ENCODE assay signal across 21 cellular contexts in genomic region chr12:51686727-51687126, GRCh38.
DNase-seq lines count a peak whose midpoint lies in the region; ATAC-seq and TF ChIP-seq lines count a peak whose summit lies in the region.
"Had no signal": no experiment of that assay in that cellular context is flagged by ENCODE, and none has a peak within 500 bp of the region (broad histone marks: within the 10 kb centered on the region; RNA-seq: fewer than 3 reads in every experiment).

No MANE protein-coding gene starts in this region.

- H3K23ac ChIP-seq in IMR-90 (ENCODE audit: low read depth, low read length) = no peak overlapping the region

- H3K56ac ChIP-seq in IMR-90 (ENCODE audit: extremely low read depth, insufficient read depth, low read length) = no peak overlapping the region

- no peak overlapping the region for H2AK9ac ChIP-seq in IMR-90 (replicated peaks; ENCODE audit: low read depth, low read length, poor library complexity)

- 0 out of 2 replicates have a peak overlapping the region, but pooled peaks have one; percentile 8 for H3K14ac ChIP-seq in IMR-90 (replicated peaks; ENCODE audit: low read depth, low read length)

- H3K9me1 ChIP-seq in IMR-90 (ENCODE audit: insufficient read depth, low read length) = peaks cover 4% of the 10 kb centered on the region; the same call in 1 of the 2 replicates

- peak overlapping the region; percentile 21; the same call in 1 of the 2 replicates for H2AK5ac ChIP-seq in IMR-90 (ENCODE audit: low read depth, low read length)

- H3K4ac ChIP-seq in IMR-90 (ENCODE audit: low read depth, low read length) = 0 out of 2 replicates have a peak overlapping the region, but pooled peaks have one; percentile 39

- intact Hi-C loops in IMR-90 (cut with micrococcal nuclease) = loop anchor here (10.0 kb wide), 1 partner anchor 262 kb away; the partner anchor contains the start of gene SLC4A8

- ATAC-seq in IMR-90 (ENCODE audit: low read depth) (peak; percentile 71), GM18909 (IDR thresholded peaks at IDR 0.05; ENCODE audit: poor library complexity, unreplicated experiment) (no peak), GM21576 (IDR thresholded peaks at IDR 0.05; ENCODE audit: unreplicated experiment) (no peak)
- ATAC-seq: activated CD4-positive, alpha-beta T cell treated with anti-CD3 and anti-CD28 coated beads for 36 hours; activated CD8-positive, alpha-beta memory T cell treated with anti-CD3 and anti-CD28 coated beads, Interleukin-2, amount 10 ng/mL, durations not matched to agents 7 days and 5 days; left cardiac atrium; right cardiac atrium had no signal

- no peaks in the 10 kb centered on the region for H4K20me1 ChIP-seq in IMR-90 (ENCODE audit: insufficient read depth, low read length)

- H4K8ac ChIP-seq in IMR-90 (ENCODE audit: low read depth in 2 of 2, low read length in 2 of 2) = no peak overlapping the region

- peaks cover 0 to 22% of the 10 kb centered on the region in 2 experiments; a peak in 3 of 4 replicates for H3K79me1 ChIP-seq in IMR-90 (ENCODE audit: low read depth in 1 of 2, low read length in 2 of 2)

- H3K27me3 Mint-ChIP-seq in chondrocyte (ENCODE audit: low read depth) = no peaks in the 10 kb centered on the region

- WGBS in IMR-90 (ENCODE audit: extremely low coverage in 2 of 2, insufficient read length in 1 of 2), 2 experiments = no CpG with 5 or more reads among the region's 1 CpG
- 75 to 89% methylated on average over 1 of the region's 1 CpG for WGBS in mesodermal cell (ENCODE audit: insufficient coverage in 2 of 2), 2 experiments

- peak overlapping the region; percentile 17 for H2BK5ac ChIP-seq in IMR-90 (ENCODE audit: low read depth, low read length, poor library complexity, severe bottlenecking)

- DNase-seq in AG08395 (ENCODE audit: low spot score) (peak; percentile 21), IMR-90 (peak; percentile 42), chondrocyte (ENCODE audit: low spot score) (no peak), RPMI8226 (no peak)
- no peak for DNase-seq in stimulated activated CD4-positive, alpha-beta T cell treated with anti-CD3 and anti-CD28 coated beads, Interleukin-15, amount 100 ng/mL, for 24 hours
- DNase-seq: activated CD4-positive, alpha-beta T cell treated with anti-CD3 and anti-CD28 coated beads for 36 hours; activated CD8-positive, alpha-beta memory T cell treated with anti-CD3 and anti-CD28 coated beads, Interleukin-2, amount 10 ng/mL, durations not matched to agents 7 days and 5 days; caudate nucleus; effector CD8-positive, alpha-beta T cell; hypothalamus; left cardiac atrium; MG63; Peyer's patch; right cardiac atrium; stimulated activated CD4-positive, alpha-beta T cell treated with anti-CD3 and anti-CD28 coated beads, Interleukin-1b, Interleukin-23, amount 100 ng/mL, for 48 hours; upper lobe of left lung had no signal

- no peak overlapping the region; the same call in 1 of the 2 replicates for H3K4me2 ChIP-seq in IMR-90 (ENCODE audit: low read depth, low read length)

- H3K4me3 Mint-ChIP-seq in chondrocyte (ENCODE audit: unreplicated experiment) = no peak overlapping the region
- H3K4me3 Mint-ChIP-seq: activated CD4-positive, alpha-beta T cell treated with anti-CD3 and anti-CD28 coated beads for 36 hours; activated CD8-positive, alpha-beta memory T cell treated with anti-CD3 and anti-CD28 coated beads, Interleukin-2, amount 10 ng/mL, durations not matched to agents 7 days and 5 days; stimulated activated naive CD8-positive, alpha-beta T cell treated with anti-CD3 and anti-CD28 coated beads, Interleukin-15, Interleukin-2, amounts not matched to agents 100 ng/mL and 50 ng/mL, for 24 hours had no signal

- H2BK120ac ChIP-seq in IMR-90 (ENCODE audit: low read depth, low read length) = peak overlapping the region; percentile 32; the same call in 1 of the 2 replicates

- no peak overlapping the region for H4K5ac ChIP-seq in IMR-90 (ENCODE audit: low read depth, low read length)

- H3K4me1 Mint-ChIP-seq in chondrocyte (ENCODE audit: low read depth) = peaks cover 52% of the 10 kb centered on the region

- H3K36me3 Mint-ChIP-seq in chondrocyte (ENCODE audit: low read depth) = no peaks in the 10 kb centered on the region
- H3K36me3 Mint-ChIP-seq: activated CD8-positive, alpha-beta memory T cell treated with anti-CD3 and anti-CD28 coated beads, Interleukin-2, amount 10 ng/mL, durations not matched to agents 7 days and 5 days had no signal

- H3K4me3 ChIP-seq in IMR-90 (ENCODE audit: insufficient read depth, low read depth, low read length) = no peak overlapping the region
- H3K4me3 ChIP-seq in mesodermal cell (ENCODE audit: extremely low read depth, insufficient read depth, low read length, poor library complexity, severe bottlenecking) = no peak overlapping the region
- H3K4me3 ChIP-seq: MG63, Peyer's patch, upper lobe of left lung had no signal

- H3K4me1 ChIP-seq in IMR-90 (ENCODE audit: control insufficient read depth, insufficient read depth, low read length) (peaks cover 4% of the 10 kb centered on the region; the same call in 1 of the 2 replicates), mesodermal cell (ENCODE audit: control insufficient read depth, insufficient read depth, low read length, poor library complexity, severe bottlenecking) (peaks cover 18% of the 10 kb centered on the region)
- H3K4me1 ChIP-seq: Peyer's patch had no signal

- dilution Hi-C loops in IMR-90 (cut with HindIII; ENCODE audit: low sequenced_read_pairs, unreplicated experiment) = no loop called here

- 0 out of 3 replicates have a peak overlapping the region, but pooled peaks have one; percentile 21 for H2BK15ac ChIP-seq in IMR-90 (ENCODE audit: low read depth, low read length)

- peak overlapping the region; percentile 86 for H3K27ac Mint-ChIP-seq in chondrocyte (ENCODE audit: unreplicated experiment)
- H3K27ac Mint-ChIP-seq: activated CD4-positive, alpha-beta T cell treated with anti-CD3 and anti-CD28 coated beads for 36 hours; activated CD8-positive, alpha-beta memory T cell treated with anti-CD3 and anti-CD28 coated beads, Interleukin-2, amount 10 ng/mL, durations not matched to agents 7 days and 5 days; activated T-helper 2 cell treated with anti-CD3 and anti-CD28 coated beads, Interferon-gamma antibody, Interleukin-2, Interleukin-4, amounts not matched to agents 10 μg/mL and 5 μg/mL and 100 μg/mL, durations not matched to agents 14 hours and 24 hours and 36 hours; stimulated activated naive CD8-positive, alpha-beta T cell treated with anti-CD3 and anti-CD28 coated beads, Interleukin-15, Interleukin-2, amounts not matched to agents 100 ng/mL and 50 ng/mL, for 24 hours had no signal

- H3K27ac ChIP-seq in IMR-90 (ENCODE audit: insufficient read depth, low read length) (no peak overlapping the region), mesodermal cell (ENCODE audit: low read depth, low read length, severe bottlenecking) (peak overlapping the region; percentile 59)
- H3K27ac ChIP-seq: Peyer's patch, upper lobe of left lung had no signal

- H4K91ac ChIP-seq in IMR-90 (ENCODE audit: insufficient read depth, low read depth, low read length) = no peak overlapping the region

- no peaks in the 10 kb centered on the region for H3K9me3 ChIP-seq in IMR-90 (ENCODE audit: control insufficient read depth, insufficient read depth, low read length)
- H3K9me3 ChIP-seq in mesodermal cell (ENCODE audit: control insufficient read depth, low read length) = no peaks in the 10 kb centered on the region
- H3K9me3 ChIP-seq: MG63, Peyer's patch, upper lobe of left lung had no signal

- CTCF ChIA-PET in IMR-90 (lab: Yijun Ruan, JAX) = no interaction called here

- no peak overlapping the region for H2BK20ac ChIP-seq in IMR-90 (ENCODE audit: low read depth, low read length)

- TF ChIP-seq CTCF in IMR-90 (conservative IDR thresholded peaks at IDR 0.05; ENCODE audit: low read depth, low read length) = no peak
- TF ChIP-seq CTCF in chondrocyte (IDR thresholded peaks at IDR 0.05) = no peak

- H3K9me3 Mint-ChIP-seq in chondrocyte (ENCODE audit: low read depth) = no peaks in the 10 kb centered on the region
- H3K9me3 Mint-ChIP-seq: activated T-helper 2 cell treated with anti-CD3 and anti-CD28 coated beads, Interferon-gamma antibody, Interleukin-2, Interleukin-4, amounts not matched to agents 10 μg/mL and 5 μg/mL and 100 μg/mL, durations not matched to agents 14 hours and 24 hours and 36 hours; stimulated activated naive CD8-positive, alpha-beta T cell treated with anti-CD3 and anti-CD28 coated beads, Interleukin-15, Interleukin-2, amounts not matched to agents 100 ng/mL and 50 ng/mL, for 24 hours had no signal

- no peak overlapping the region for H3K18ac ChIP-seq in IMR-90 (ENCODE audit: low read depth, low read length)

- POLR2A ChIA-PET in IMR-90 (lab: Charles Lee; ENCODE audit: unreplicated experiment) = no interaction called here

- H3K27me3 ChIP-seq in IMR-90 (ENCODE audit: control insufficient read depth, insufficient read depth, low read length) = no peaks in the 10 kb centered on the region
- H3K27me3 ChIP-seq: MG63, Peyer's patch, upper lobe of left lung had no signal

- H3K36me3 ChIP-seq in IMR-90 (ENCODE audit: control insufficient read depth, insufficient read depth, low read length) = no peaks in the 10 kb centered on the region
- H3K36me3 ChIP-seq in mesodermal cell (ENCODE audit: control insufficient read depth, insufficient read depth, low read length) = no peaks in the 10 kb centered on the region
- H3K36me3 ChIP-seq: MG63, Peyer's patch, upper lobe of left lung had no signal

- no peak overlapping the region for H3K9ac ChIP-seq in IMR-90 (ENCODE audit: low read depth, low read length)

- in situ Hi-C loops in IMR-90 (cut with MboI; ENCODE audit: low sequenced_read_pairs) = no loop called here

- no peak for TF ChIP-seq RAD21 in IMR-90 (IDR thresholded peaks at IDR 0.05; ENCODE audit: low read length)

- BruUV-seq in IMR-90 (replicated peaks; lab: Mats Ljungman, UMichigan) = no TSS peak

- H2AFZ ChIP-seq in IMR-90 (replicated peaks; ENCODE audit: low read length, poor library complexity) = no peak overlapping the region

- no peak for TF ChIP-seq POLR2A in IMR-90 (IDR thresholded peaks at IDR 0.05; ENCODE audit: low read depth, low read length)

TF ChIP-seq in IMR-90, 13 proteins besides CTCF, POLR2A, EP300 and RAD21:
- TF ChIP-seq RCOR1 (IDR thresholded peaks at IDR 0.05; ENCODE audit: insufficient replicate concordance, low read length) = no peak
- TF ChIP-seq ELK1 (IDR thresholded peaks at IDR 0.05; ENCODE audit: borderline replicate concordance, low read depth, low read length) = no peak
- TF ChIP-seq FOS (IDR thresholded peaks at IDR 0.05; ENCODE audit: low read depth, low read length) = no peak
- TF ChIP-seq MAFK (IDR thresholded peaks at IDR 0.05; ENCODE audit: low read depth, low read length) = no peak
- TF ChIP-seq MXI1 (IDR thresholded peaks at IDR 0.05; ENCODE audit: borderline replicate concordance, low read depth, low read length) = no peak

Comparison
In these comparisons a context has a peak if more than half of its experiments do, and no peak if none do; other contexts are left out.
1. DNase-seq: peak in AG08395 (single experiment) and IMR-90 (single experiment); none in chondrocyte (single experiment), stimulated activated CD4-positive, alpha-beta T cell treated with anti-CD3 and anti-CD28 coated beads, Interleukin-15, amount 100 ng/mL, for 24 hours (single experiment) and RPMI8226 (single experiment).